ENCODE assay signal across 15 cellular contexts in the genomic region with DNA sequence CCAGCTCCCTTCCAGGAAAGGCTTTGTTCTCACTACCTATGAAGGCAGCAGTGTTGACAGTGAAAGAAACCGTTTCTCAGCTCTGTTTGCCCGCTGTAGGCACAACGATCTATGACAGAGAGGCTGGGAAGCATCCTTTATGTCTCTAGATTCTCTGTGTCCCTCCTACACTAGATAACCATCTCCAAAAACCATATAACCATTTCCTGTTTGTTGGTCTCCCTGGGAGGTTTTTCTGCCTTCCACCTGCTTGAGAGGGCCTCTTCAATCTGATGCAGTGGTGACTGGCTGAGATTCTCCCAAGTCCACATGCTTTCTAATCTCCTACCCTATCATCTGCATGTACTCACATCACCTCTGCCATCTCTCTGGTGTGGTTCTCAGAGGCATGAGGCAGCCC. TPM values are rescaled to one million over a fixed set of nuclear protein-coding genes. Genes with fewer than 3 reads are reported as not detected.
DNase-seq lines count a peak whose midpoint lies in the region; ATAC-seq and TF ChIP-seq lines count a peak whose summit lies in the region.
"Had no signal": no experiment of that assay in that cellular context is flagged by ENCODE, and none has a peak within 500 bp of the region (broad histone marks: within the 10 kb centered on the region; RNA-seq: fewer than 3 reads in every experiment).

No MANE protein-coding gene starts in this region.

- intact Hi-C loops in CD4-positive, alpha-beta memory T cell (cut with micrococcal nuclease): loop anchor here (2.0 kb wide), 1 partner anchor 67 kb away; no protein-coding TSS in a partner anchor

- no peaks in the 10 kb centered on the region for H3K9me3 ChIP-seq in CD4-positive, alpha-beta memory T cell (ENCODE audit: control insufficient read depth in 1 of 2, low read length in 2 of 2)

- H3K27ac Mint-ChIP-seq in CD4-positive, alpha-beta memory T cell: peak overlapping the region; percentile 74 to 96 (median 83)
- H3K27ac Mint-ChIP-seq in endothelial cell (ENCODE audit: unreplicated experiment): peak overlapping the region; percentile 67
- H3K27ac Mint-ChIP-seq: endodermal cell had no signal

- no peaks in the 10 kb centered on the region for H3K9me3 Mint-ChIP-seq in CD4-positive, alpha-beta memory T cell
- no peaks in the 10 kb centered on the region for H3K9me3 Mint-ChIP-seq in endothelial cell (ENCODE audit: unreplicated experiment)
- H3K9me3 Mint-ChIP-seq: endodermal cell had no signal

- ATAC-seq in HG03442 (IDR thresholded peaks at IDR 0.05; ENCODE audit: unreplicated experiment): no peak
- ATAC-seq in HG03571 (IDR thresholded peaks at IDR 0.05; ENCODE audit: unreplicated experiment): no peak

- H3K4me1 Mint-ChIP-seq in CD4-positive, alpha-beta memory T cell: peaks cover 18 to 42% (median 24%) of the 10 kb centered on the region in 4 donors
- H3K4me1 Mint-ChIP-seq in endothelial cell (ENCODE audit: unreplicated experiment): peaks cover 20% of the 10 kb centered on the region
- H3K4me1 Mint-ChIP-seq: endodermal cell had no signal

- no peaks in the 10 kb centered on the region for H3K27me3 ChIP-seq in CD4-positive, alpha-beta memory T cell (ENCODE audit: insufficient read depth, low read length)
- H3K27me3 ChIP-seq: brain microvascular endothelial cell had no signal

- no peak overlapping the region for H3K4me3 ChIP-seq in CD4-positive, alpha-beta memory T cell (ENCODE audit: low read length in 2 of 2)
- peak overlapping the region; percentile 27; the same call in 1 of the 2 replicates for H3K4me3 ChIP-seq in GM08714 (ENCODE audit: low read length)
- H3K4me3 ChIP-seq: PC-9 had no signal

- H3K36me3 ChIP-seq in CD4-positive, alpha-beta memory T cell (ENCODE audit: insufficient read depth, low read length): peaks cover 21% of the 10 kb centered on the region

- H3K4me3 Mint-ChIP-seq in CD4-positive, alpha-beta memory T cell: peak overlapping the region in 7 of 8 donors; percentile 23 to 65 (median 51)
- H3K4me3 Mint-ChIP-seq in endothelial cell (ENCODE audit: unreplicated experiment): no peak overlapping the region
- H3K4me3 Mint-ChIP-seq: endodermal cell had no signal

- CTCF ChIA-PET in CD4-positive, alpha-beta memory T cell (lab: Charles Lee; ENCODE audit: partially characterized antibody): interaction anchor here (2.0 kb wide), 1 partner anchor 272 kb away, joined by 6 read pairs; no protein-coding TSS in a partner anchor

- POLR2A ChIA-PET in CD4-positive, alpha-beta memory T cell (lab: Charles Lee; ENCODE audit: partially characterized antibody): interaction anchor here (0.6 to 1.8 kb wide), 4 partner anchors 8 to 32 kb away, joined by 3 to 9 read pairs (median 3); partner anchors contain the start of genes TBC1D22B and TMEM217

- peaks cover 18% of the 10 kb centered on the region for H3K4me1 ChIP-seq in CD4-positive, alpha-beta memory T cell (ENCODE audit: insufficient read depth, low read length)

- DNase-seq in CD4-positive, alpha-beta memory T cell: peak; percentile 60 to 76 (median 67)
- peak; percentile 14 to 49 for DNase-seq in activated CD4-positive, alpha-beta T cell treated with anti-CD3 and anti-CD28 coated beads, Interleukin-2, amount 50 U/mL, for 48 hours
- DNase-seq in endothelial cell (ENCODE audit: low spot score): no peak
- no peak for DNase-seq in DMS 273 treated with DMSO at 0.1 percent for 48 hours (lab: John Stamatoyannopoulos, UW)
- no peak for DNase-seq in HK-2 (ENCODE audit: unreplicated experiment)
- DNase-seq: brain microvascular endothelial cell, endodermal cell, Kasumi-1, NCI-H2171 treated with DMSO at 0.1 percent for 48 hours, retina had no signal

- no peak for TF ChIP-seq CTCF in endothelial cell (IDR thresholded peaks at IDR 0.05; ENCODE audit: unreplicated experiment)

- no peak overlapping the region for H3K27ac ChIP-seq in CD4-positive, alpha-beta memory T cell (ENCODE audit: low read depth, low read length)
- H3K27ac ChIP-seq: brain microvascular endothelial cell, C4-2B, PC-9 had no signal

- peaks cover 43 to 66% of the 10 kb centered on the region in 2 donors for H3K36me3 Mint-ChIP-seq in CD4-positive, alpha-beta memory T cell
- H3K36me3 Mint-ChIP-seq in endothelial cell (ENCODE audit: low read depth, unreplicated experiment): peaks cover 28% of the 10 kb centered on the region

- no peaks in the 10 kb centered on the region for H3K27me3 Mint-ChIP-seq in CD4-positive, alpha-beta memory T cell
- peaks cover 2% of the 10 kb centered on the region for H3K27me3 Mint-ChIP-seq in endothelial cell (ENCODE audit: unreplicated experiment)

RNA-seq across cellular contexts. Expression of gene TMEM217, which starts 32.0 kb away (rescaled TPM):
- total RNA-seq in CD4-positive, alpha-beta memory T cell: 1 to 10 TPM in 1 of 2 experiments, not detected in 1; 1.4 TPM
- under 1 TPM; 0.31 to 0.42 TPM for polyA plus RNA-seq in CD4-positive, alpha-beta memory T cell
- 5.4 TPM for total RNA-seq in endothelial cell (ENCODE audit: unreplicated experiment)

RNA-seq across cellular contexts. Expression of gene TBC1D22B, which starts 32.4 kb away (rescaled TPM):
- 10 to 100 TPM in 1 of 2 experiments, 1 to 10 TPM in 1; 9.7 to 10.3 TPM for total RNA-seq in CD4-positive, alpha-beta memory T cell
- polyA plus RNA-seq in CD4-positive, alpha-beta memory T cell: 10 to 100 TPM in 1 of 2 donors, 1 to 10 TPM in 1; 7.2 to 11.9 TPM
- total RNA-seq in endothelial cell (ENCODE audit: unreplicated experiment): 11.8 TPM

Comparison
In these comparisons a context has a peak if more than half of its experiments do, and no peak if none do; other contexts are left out.
1. DNase-seq: peak in CD4-positive, alpha-beta memory T cell (5 of 5) and activated CD4-positive, alpha-beta T cell treated with anti-CD3 and anti-CD28 coated beads, Interleukin-2, amount 50 U/mL, for 48 hours (2 of 2); none in endothelial cell (single experiment), DMS 273 treated with DMSO at 0.1 percent for 48 hours (single experiment) and HK-2 (single experiment).